ENCODE assay signal across 16 cellular contexts in genomic region chr21:29436650-29437049, GRCh38.
DNase-seq lines count a peak whose midpoint lies in the region; ATAC-seq and TF ChIP-seq lines count a peak whose summit lies in the region.
"Had no signal": no experiment of that assay in that cellular context is flagged by ENCODE, and none has a peak within 500 bp of the region (broad histone marks: within the 10 kb centered on the region; RNA-seq: fewer than 3 reads in every experiment).

No MANE protein-coding gene starts in this region.

- DNase-seq in T-helper 1 cell (no peak), natural killer cell (no peak), HCEC 1CT (no peak)
- DNase-seq in natural killer cell treated with Interleukin-12 subunit alpha and Interleukin-12 subunit beta and Interleukin-15 and Interleukin-18, amount 100 ng/mL, for 72 hours (ENCODE audit: low spot score), result no peak
- no peak for DNase-seq in activated naive CD8-positive, alpha-beta T cell treated with anti-CD3 and anti-CD28 coated beads, Interleukin-2, amount 50 U/mL, for 24 hours
- DNase-seq in stimulated activated effector memory CD8-positive, alpha-beta T cell treated with anti-CD3 and anti-CD28 coated beads, Interleukin-12 subunit alpha, Interleukin-12 subunit beta, amount 100 ng/mL, for 72 hours (ENCODE audit: low spot score in 2 of 2), result no peak
- DNase-seq: caudate nucleus, dermis blood vessel endothelial cell, mesenchymal stem cell, NCI-H1694, NCI-H446 treated with DMSO at 0.1 percent for 48 hours, NCI-H82, SJCRH30, stomach had no signal

- no peak for TF ChIP-seq CTCF in natural killer cell (IDR thresholded peaks at IDR 0.05)

- H3K27me3 Mint-ChIP-seq in T-helper 1 cell treated with Interleukin-12 subunit alpha and Interleukin-12 subunit beta and Interleukin-4 antibody, amounts not matched to agents 30 μg/mL and 1 μg/mL, for 36 hours (ENCODE audit: low read depth), result no peaks in the 10 kb centered on the region
- no peaks in the 10 kb centered on the region for H3K27me3 Mint-ChIP-seq in natural killer cell (ENCODE audit: low read depth in 2 of 2)
- no peaks in the 10 kb centered on the region for H3K27me3 Mint-ChIP-seq in natural killer cell treated with Interleukin-12 subunit alpha and Interleukin-12 subunit beta and Interleukin-15 and Interleukin-18, amount 100 ng/mL, for 72 hours
- no peaks in the 10 kb centered on the region for H3K27me3 Mint-ChIP-seq in activated naive CD8-positive, alpha-beta T cell treated with anti-CD3 and anti-CD28 coated beads, Interleukin-2, amount 50 U/mL, for 24 hours

- H3K9me3 Mint-ChIP-seq in T-helper 1 cell treated with Interleukin-12 subunit alpha and Interleukin-12 subunit beta and Interleukin-4 antibody, amounts not matched to agents 30 μg/mL and 1 μg/mL, for 36 hours, result no peaks in the 10 kb centered on the region
- H3K9me3 Mint-ChIP-seq in natural killer cell, result no peaks in the 10 kb centered on the region
- no peaks in the 10 kb centered on the region for H3K9me3 Mint-ChIP-seq in natural killer cell treated with Interleukin-12 subunit alpha and Interleukin-12 subunit beta and Interleukin-15 and Interleukin-18, amount 100 ng/mL, for 72 hours
- no peaks in the 10 kb centered on the region for H3K9me3 Mint-ChIP-seq in activated naive CD8-positive, alpha-beta T cell treated with anti-CD3 and anti-CD28 coated beads, Interleukin-2, amount 50 U/mL, for 24 hours
- H3K9me3 Mint-ChIP-seq in stimulated activated effector memory CD8-positive, alpha-beta T cell treated with anti-CD3 and anti-CD28 coated beads, Interleukin-12 subunit alpha, Interleukin-12 subunit beta, amount 100 ng/mL, for 72 hours, result no peaks in the 10 kb centered on the region

- H3K4me3 Mint-ChIP-seq in T-helper 1 cell treated with Interleukin-12 subunit alpha and Interleukin-12 subunit beta and Interleukin-4 antibody, amounts not matched to agents 30 μg/mL and 1 μg/mL, for 36 hours, result peak overlapping the region; percentile 54
- H3K4me3 Mint-ChIP-seq in natural killer cell, result peak overlapping the region; percentile 48
- no peak overlapping the region for H3K4me3 Mint-ChIP-seq in natural killer cell treated with Interleukin-12 subunit alpha and Interleukin-12 subunit beta and Interleukin-15 and Interleukin-18, amount 100 ng/mL, for 72 hours
- H3K4me3 Mint-ChIP-seq in activated naive CD8-positive, alpha-beta T cell treated with anti-CD3 and anti-CD28 coated beads, Interleukin-2, amount 50 U/mL, for 24 hours, result peak overlapping the region; percentile 70
- no peak overlapping the region for H3K4me3 Mint-ChIP-seq in stimulated activated effector memory CD8-positive, alpha-beta T cell treated with anti-CD3 and anti-CD28 coated beads, Interleukin-12 subunit alpha, Interleukin-12 subunit beta, amount 100 ng/mL, for 72 hours

- intact Hi-C loops in natural killer cell (cut with micrococcal nuclease), result no loop called here

- peak overlapping the region; percentile 55 for H3K27ac Mint-ChIP-seq in T-helper 1 cell treated with Interleukin-12 subunit alpha and Interleukin-12 subunit beta and Interleukin-4 antibody, amounts not matched to agents 30 μg/mL and 1 μg/mL, for 36 hours
- peak overlapping the region in 1 of 2 donors; percentile 41 for H3K27ac Mint-ChIP-seq in natural killer cell
- peak overlapping the region in 1 of 2 donors; percentile 10 for H3K27ac Mint-ChIP-seq in natural killer cell treated with Interleukin-12 subunit alpha and Interleukin-12 subunit beta and Interleukin-15 and Interleukin-18, amount 100 ng/mL, for 72 hours
- H3K27ac Mint-ChIP-seq in activated naive CD8-positive, alpha-beta T cell treated with anti-CD3 and anti-CD28 coated beads, Interleukin-2, amount 50 U/mL, for 24 hours, result peak overlapping the region; percentile 83
- H3K27ac Mint-ChIP-seq in stimulated activated effector memory CD8-positive, alpha-beta T cell treated with anti-CD3 and anti-CD28 coated beads, Interleukin-12 subunit alpha, Interleukin-12 subunit beta, amount 100 ng/mL, for 72 hours, result peak overlapping the region; percentile 60

- no peak for ATAC-seq in natural killer cell
- ATAC-seq in natural killer cell treated with Interleukin-12 subunit alpha and Interleukin-12 subunit beta and Interleukin-15 and Interleukin-18, amount 100 ng/mL, for 72 hours, result no peak
- no peak for ATAC-seq in activated naive CD8-positive, alpha-beta T cell treated with anti-CD3 and anti-CD28 coated beads, Interleukin-2, amount 50 U/mL, for 24 hours
- ATAC-seq in stimulated activated effector memory CD8-positive, alpha-beta T cell treated with anti-CD3 and anti-CD28 coated beads, Interleukin-12 subunit alpha, Interleukin-12 subunit beta, amount 100 ng/mL, for 72 hours, result no peak
- no peak for ATAC-seq in GM19452 (IDR thresholded peaks at IDR 0.05; ENCODE audit: unreplicated experiment)

- peaks cover 20% of the 10 kb centered on the region for H3K4me1 Mint-ChIP-seq in T-helper 1 cell treated with Interleukin-12 subunit alpha and Interleukin-12 subunit beta and Interleukin-4 antibody, amounts not matched to agents 30 μg/mL and 1 μg/mL, for 36 hours (ENCODE audit: low read depth)
- no peaks in the 10 kb centered on the region for H3K4me1 Mint-ChIP-seq in natural killer cell
- no peaks in the 10 kb centered on the region for H3K4me1 Mint-ChIP-seq in natural killer cell treated with Interleukin-12 subunit alpha and Interleukin-12 subunit beta and Interleukin-15 and Interleukin-18, amount 100 ng/mL, for 72 hours (ENCODE audit: low read depth in 2 of 2)
- peaks cover 41% of the 10 kb centered on the region for H3K4me1 Mint-ChIP-seq in activated naive CD8-positive, alpha-beta T cell treated with anti-CD3 and anti-CD28 coated beads, Interleukin-2, amount 50 U/mL, for 24 hours
- H3K4me1 Mint-ChIP-seq in stimulated activated effector memory CD8-positive, alpha-beta T cell treated with anti-CD3 and anti-CD28 coated beads, Interleukin-12 subunit alpha, Interleukin-12 subunit beta, amount 100 ng/mL, for 72 hours, result peaks cover 18% of the 10 kb centered on the region

- peaks cover 2% of the 10 kb centered on the region for H3K36me3 Mint-ChIP-seq in T-helper 1 cell treated with Interleukin-12 subunit alpha and Interleukin-12 subunit beta and Interleukin-4 antibody, amounts not matched to agents 30 μg/mL and 1 μg/mL, for 36 hours (ENCODE audit: low read depth)
- no peaks in the 10 kb centered on the region for H3K36me3 Mint-ChIP-seq in natural killer cell
- H3K36me3 Mint-ChIP-seq in natural killer cell treated with Interleukin-12 subunit alpha and Interleukin-12 subunit beta and Interleukin-15 and Interleukin-18, amount 100 ng/mL, for 72 hours, result no peaks in the 10 kb centered on the region
- peaks cover 9% of the 10 kb centered on the region for H3K36me3 Mint-ChIP-seq in activated naive CD8-positive, alpha-beta T cell treated with anti-CD3 and anti-CD28 coated beads, Interleukin-2, amount 50 U/mL, for 24 hours (ENCODE audit: low read depth)
- H3K36me3 Mint-ChIP-seq in stimulated activated effector memory CD8-positive, alpha-beta T cell treated with anti-CD3 and anti-CD28 coated beads, Interleukin-12 subunit alpha, Interleukin-12 subunit beta, amount 100 ng/mL, for 72 hours, result no peaks in the 10 kb centered on the region

Comparison
In these comparisons a context has a peak if more than half of its experiments do, and no peak if none do; other contexts are left out.
1. H3K4me3 Mint-ChIP-seq: peak in T-helper 1 cell treated with Interleukin-12 subunit alpha and Interleukin-12 subunit beta and Interleukin-4 antibody, amounts not matched to agents 30 μg/mL and 1 μg/mL, for 36 hours (single experiment), natural killer cell (single experiment) and activated naive CD8-positive, alpha-beta T cell treated with anti-CD3 and anti-CD28 coated beads, Interleukin-2, amount 50 U/mL, for 24 hours (single experiment); none in natural killer cell treated with Interleukin-12 subunit alpha and Interleukin-12 subunit beta and Interleukin-15 and Interleukin-18, amount 100 ng/mL, for 72 hours (single experiment) and stimulated activated effector memory CD8-positive, alpha-beta T cell treated with anti-CD3 and anti-CD28 coated beads, Interleukin-12 subunit alpha, Interleukin-12 subunit beta, amount 100 ng/mL, for 72 hours (single experiment).